In the genomic region with DNA sequence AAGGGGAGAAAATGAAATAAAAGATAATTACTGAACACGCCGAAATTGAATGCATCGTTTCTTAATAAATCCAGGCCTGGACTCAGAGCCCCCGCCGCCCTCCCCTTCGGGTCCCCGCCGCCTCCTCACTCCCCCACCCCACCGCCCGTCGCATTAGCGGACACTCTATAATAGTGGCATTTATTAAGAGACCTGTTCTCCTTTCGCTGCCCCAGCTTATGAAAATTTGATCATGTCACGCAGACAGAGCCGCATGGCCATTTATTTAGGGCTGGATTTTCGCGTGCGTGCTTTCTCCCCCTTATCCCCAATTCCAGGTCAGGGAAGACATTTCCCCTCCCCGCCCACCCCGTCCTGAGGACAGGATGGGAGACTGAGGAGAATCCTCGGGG, we compare ENCODE assay signal across 27 cellular contexts. TPM values are rescaled to one million over a fixed set of nuclear protein-coding genes. Genes with fewer than 3 reads are reported as not detected.
DNase-seq lines count a peak whose midpoint lies in the region; ATAC-seq, FAIRE-seq and TF ChIP-seq lines count a peak whose summit lies in the region.
"Had no signal": no experiment of that assay in that cellular context is flagged by ENCODE, and none has a peak within 500 bp of the region (broad histone marks: within the 10 kb centered on the region; RNA-seq: fewer than 3 reads in every experiment).

No MANE protein-coding gene starts in this region.

- H3K9me3 ChIP-seq in kidney (ENCODE audit: control insufficient read depth in 1 of 2, low read length in 2 of 2) = no peaks in the 10 kb centered on the region
- H3K9me3 ChIP-seq in sigmoid colon = no peaks in the 10 kb centered on the region
- no peaks in the 10 kb centered on the region for H3K9me3 ChIP-seq in right lobe of liver
- H3K9me3 ChIP-seq: adrenal gland had no signal

- DNase-seq in NCI-H774 (lab: John Stamatoyannopoulos, UW) = peak; percentile 63
- DNase-seq in astrocyte of the cerebellum (ENCODE audit: low read depth) = no peak
- DNase-seq in kidney = no peak
- no peak for DNase-seq in sigmoid colon
- DNase-seq in right lobe of liver = no peak
- no peak for DNase-seq in activated CD8-positive, alpha-beta memory T cell treated with anti-CD3 and anti-CD28 coated beads for 24 hours
- DNase-seq: activated CD4-positive, alpha-beta T cell treated with anti-CD3 and anti-CD28 coated beads, Interleukin-2, amount 10 ng/mL, durations not matched to agents 7 days and 5 days; activated gamma-delta T cell treated with Interleukin-2 at 50 U/mL for 16 hours; Calu3; EL; foreskin keratinocyte; HFFc6; left colon; NCI-H2029; NCI-H510A treated with DMSO at 0.1 percent for 48 hours; SHP77; stimulated activated naive CD4-positive, alpha-beta T cell; trophoblast cell had no signal

- no peak for FAIRE-seq in kidney (lab: Jason Lieb, UNC)
- FAIRE-seq: K562 had no signal

- TF ChIP-seq CTCF in astrocyte of the cerebellum (IDR thresholded peaks at IDR 0.05; ENCODE audit: low read depth, low read length, missing control alignments) (no peak), kidney (IDR thresholded peaks at IDR 0.05; ENCODE audit: borderline replicate concordance, extremely low read depth, insufficient read depth) (no peak), sigmoid colon (IDR thresholded peaks at IDR 0.05) (no peak), right lobe of liver (IDR thresholded peaks at IDR 0.05) (no peak)

- peak overlapping the region; percentile 24 to 85 for H3K27ac ChIP-seq in kidney (ENCODE audit: low read depth in 2 of 2, low read length in 2 of 2)
- peak overlapping the region; percentile 94 to 99 (median 96) for H3K27ac ChIP-seq in sigmoid colon
- no peak overlapping the region for H3K27ac ChIP-seq in right lobe of liver
- H3K27ac ChIP-seq: foreskin keratinocyte had no signal

- in situ Hi-C loops in astrocyte of the cerebellum (cut with HindIII; ENCODE audit: low sequenced_read_pairs) = no loop called here

- 88 to 90% methylated on average over 21 of the region's 21 CpGs for WGBS in sigmoid colon, 2 donors
- WGBS in right lobe of liver (ENCODE audit: insufficient coverage, low coverage, low lambda C conversion rate, missing lambda C conversion rate) = 34% methylated on average over 16 of the region's 21 CpGs

- H3K4me3 ChIP-seq in astrocyte of the cerebellum (ENCODE audit: low read depth, low read length) = peak overlapping the region; percentile 31
- peak overlapping the region in 1 of 2 donors; percentile 27 for H3K4me3 ChIP-seq in kidney (ENCODE audit: low read length in 2 of 2)
- peak overlapping the region; percentile 10 to 49 (median 36) for H3K4me3 ChIP-seq in sigmoid colon
- H3K4me3 ChIP-seq in right lobe of liver = no peak overlapping the region
- H3K4me3 ChIP-seq: adrenal gland, K562 had no signal

- TF ChIP-seq POLR2A in sigmoid colon (IDR thresholded peaks at IDR 0.05) (no peak), right lobe of liver (IDR thresholded peaks at IDR 0.05) (no peak)

- intact Hi-C loops in kidney (cut with DNase I) (no loop called here), sigmoid colon (cut with DNase I) (no loop called here), right lobe of liver (cut with DNase I) (no loop called here)

- ATAC-seq in right lobe of liver (no peak), HG03175 (IDR thresholded peaks at IDR 0.05; ENCODE audit: unreplicated experiment) (no peak), HG03039 (IDR thresholded peaks at IDR 0.05; ENCODE audit: unreplicated experiment) (no peak)
- ATAC-seq: foreskin keratinocyte, K562, left colon, sciatic nerve had no signal

- peaks cover 24 to 25% of the 10 kb centered on the region in 2 donors for H3K4me1 ChIP-seq in kidney (ENCODE audit: control insufficient read depth in 1 of 2, insufficient read depth in 1 of 2, low read depth in 1 of 2, low read length in 2 of 2)
- peaks cover 0 to 96% (median 86%) of the 10 kb centered on the region in 4 donors for H3K4me1 ChIP-seq in sigmoid colon
- peaks cover 0 to 6% (median 0%) of the 10 kb centered on the region in 4 donors for H3K4me1 ChIP-seq in right lobe of liver

- no peak for TF ChIP-seq EP300 in sigmoid colon (IDR thresholded peaks at IDR 0.05)

- H3K36me3 ChIP-seq in kidney (ENCODE audit: control insufficient read depth in 1 of 2, insufficient read depth in 2 of 2, low read length in 2 of 2) = peaks cover 0 to 3% of the 10 kb centered on the region in 2 donors
- H3K36me3 ChIP-seq in sigmoid colon = peaks cover 0 to 10% (median 3%) of the 10 kb centered on the region in 4 donors
- no peaks in the 10 kb centered on the region for H3K36me3 ChIP-seq in right lobe of liver

- H3K9ac ChIP-seq in kidney (ENCODE audit: low read length in 2 of 2) = no peak overlapping the region

- H3K27me3 ChIP-seq in sigmoid colon (no peaks in the 10 kb centered on the region), right lobe of liver (no peaks in the 10 kb centered on the region)
- H3K27me3 ChIP-seq: adrenal gland had no signal

RNA-seq across cellular contexts. Expression of gene HOXB2, which starts 6.3 kb away (rescaled TPM):
- total RNA-seq in kidney (61.9 TPM), sigmoid colon (10 to 100 TPM; 44.9 to 86.1 (median 63.6) TPM), right lobe of liver (1 to 10 TPM; 1.1 to 1.9 (median 1.5) TPM)
- polyA plus RNA-seq in kidney (ENCODE audit: insufficient read depth, low read depth, low replicate concordance) (30.7 TPM), sigmoid colon (1 to 10 TPM; 1.6 to 7.8 (median 3.0) TPM)
- total RNA-seq: HFFc6 had no signal

RNA-seq across cellular contexts. Expression of gene HOXB1, which starts 20.4 kb away (rescaled TPM):
- total RNA-seq in kidney (not detected), sigmoid colon (under 1 TPM in 1 of 4 donors, not detected in 3; 0.27 TPM), right lobe of liver (not detected)
- polyA plus RNA-seq in kidney (ENCODE audit: insufficient read depth, low read depth, low replicate concordance) (not detected), sigmoid colon (under 1 TPM in 2 of 3 donors, not detected in 1; 0.60 to 0.92 TPM)
- total RNA-seq: activated CD4-positive, alpha-beta T cell treated with anti-CD3 and anti-CD28 coated beads, Interleukin-2, amount 10 ng/mL, durations not matched to agents 7 days and 5 days; adrenal gland; Calu3; chondrocyte; foreskin keratinocyte; HFFc6; K562; left colon; mucosa of gallbladder; omental fat pad; sciatic nerve had no signal
- polyA plus RNA-seq: adrenal gland, BJ, foreskin keratinocyte had no signal

RNA-seq across cellular contexts. Expression of gene HOXB4, which starts 26.9 kb away (rescaled TPM):
- 22.6 TPM for total RNA-seq in kidney
- polyA plus RNA-seq in kidney (ENCODE audit: insufficient read depth, low read depth, low replicate concordance) = 4.4 TPM
- total RNA-seq in sigmoid colon = 1 to 10 TPM; 4.6 to 8.3 (median 5.4) TPM
- 1 to 10 TPM in 2 of 3 donors, under 1 TPM in 1; 0.23 to 2.7 (median 1.2) TPM for polyA plus RNA-seq in sigmoid colon
- total RNA-seq in right lobe of liver = 1 to 10 TPM in 1 of 6 experiments, under 1 TPM in 5; 0.31 to 1.1 (median 0.68) TPM
- total RNA-seq: chondrocyte, HFFc6 had no signal
- polyA plus RNA-seq: BJ had no signal

RNA-seq across cellular contexts. Expression of gene HOXB3, which starts 38.8 kb away (rescaled TPM):
- total RNA-seq in kidney = 99.0 TPM
- 12.1 TPM for polyA plus RNA-seq in kidney (ENCODE audit: insufficient read depth, low read depth, low replicate concordance)
- 10 to 100 TPM; 25.3 to 64.3 (median 30.1) TPM for total RNA-seq in sigmoid colon
- polyA plus RNA-seq in sigmoid colon = 10 to 100 TPM in 2 of 3 donors, 1 to 10 TPM in 1; 6.2 to 16.7 (median 10.2) TPM
- total RNA-seq in right lobe of liver = 1 to 10 TPM in 5 of 6 experiments, under 1 TPM in 1; 0.99 to 3.2 (median 2.6) TPM
- total RNA-seq: HFFc6 had no signal
- polyA plus RNA-seq: BJ had no signal

RNA-seq across cellular contexts. Expression of gene HOXB5, which starts 42.4 kb away (rescaled TPM):
- total RNA-seq in kidney (27.0 TPM), sigmoid colon (1 to 10 TPM; 1.5 to 2.5 (median 2.1) TPM), right lobe of liver (under 1 TPM in 5 of 6 experiments, not detected in 1; 0.11 to 0.29 (median 0.19) TPM)
- polyA plus RNA-seq in kidney (ENCODE audit: insufficient read depth, low read depth, low replicate concordance) (12.3 TPM), sigmoid colon (10 to 100 TPM in 1 of 3 donors, 1 to 10 TPM in 2; 3.2 to 13.9 (median 4.2) TPM)
- total RNA-seq: activated CD4-positive, alpha-beta T cell treated with anti-CD3 and anti-CD28 coated beads, Interleukin-2, amount 10 ng/mL, durations not matched to agents 7 days and 5 days; chondrocyte; foreskin keratinocyte; HFFc6 had no signal
- polyA plus RNA-seq: BJ, foreskin keratinocyte had no signal

Comparison
In these comparisons a context has a peak if more than half of its experiments do, and no peak if none do; other contexts are left out.
1. H3K4me3 ChIP-seq: peak in astrocyte of the cerebellum (single experiment) and sigmoid colon (4 of 4); none in right lobe of liver (0 of 3).
2. H3K27ac ChIP-seq: peak in kidney (2 of 2) and sigmoid colon (4 of 4); none in right lobe of liver (0 of 3).
3. RNA of gene HOXB2, which starts 6.3 kb away (total RNA-seq): 44.9 to 86.1 TPM in sigmoid colon and 61.9 TPM in kidney (single experiment); 1.1 to 1.9 TPM in right lobe of liver; every median in the first group is over 10 times any median in the second.